ENCODE assay signal across 1 cellular context in genomic region chr1:223733898-223734852, GRCh38.
TF ChIP-seq lines count a peak whose summit lies in the region.

No MANE protein-coding gene starts in this region.

TF ChIP-seq in endothelial cell of umbilical vein, 7 proteins besides CTCF, POLR2A, EP300 and RAD21:
- no peak for TF ChIP-seq EZH2 (IDR thresholded peaks at IDR 0.05; ENCODE audit: borderline replicate concordance, low read depth, low read length, severe bottlenecking)
- no peak for TF ChIP-seq POLR2AphosphoS5 (IDR thresholded peaks at IDR 0.05; ENCODE audit: insufficient read depth, low read depth, low read length)
- no peak for TF ChIP-seq MAX (IDR thresholded peaks at IDR 0.05; ENCODE audit: insufficient read depth, insufficient read length)
- TF ChIP-seq MYC (IDR thresholded peaks at IDR 0.05; ENCODE audit: low read depth, low read length) = no peak
- TF ChIP-seq GATA2 (IDR thresholded peaks at IDR 0.05; ENCODE audit: insufficient read depth, insufficient read length, low read depth, low read length) = no peak
- TF ChIP-seq JUN (IDR thresholded peaks at IDR 0.05; ENCODE audit: borderline replicate concordance, insufficient read depth, insufficient read length, low read depth) = no peak
